1 cellular context compared by ENCODE assay signal in genomic region chr4:186726440-186727148, GRCh38.
TF ChIP-seq lines count a peak whose summit lies in the region.

No MANE protein-coding gene starts in this region.

TF ChIP-seq in HepG2, 621 proteins besides CTCF, POLR2A, EP300 and RAD21 (continued from another document and continues in another):
- TF ChIP-seq HMGXB4 (CRISPR knock-in tag; IDR thresholded peaks at IDR 0.05; ENCODE audit: borderline replicate concordance in 1 of 2, low read depth in 1 of 2) = peak; percentile 79 to 83; a peak in 3 of 4 replicates
- no peak for TF ChIP-seq ZNF333 (CRISPR knock-in tag; IDR thresholded peaks at IDR 0.05; ENCODE audit: borderline replicate concordance)
- peak; percentile 73; the same call in 1 of the 2 replicates for TF ChIP-seq ZNF547 (CRISPR knock-in tag; IDR thresholded peaks at IDR 0.05)
- TF ChIP-seq RBM22 (optimal IDR thresholded peaks at IDR 0.05; ENCODE audit: low read length) = no peak
- peak; percentile 47; the same call in 1 of the 2 replicates for TF ChIP-seq ZFY (CRISPR knock-in tag; IDR thresholded peaks at IDR 0.05)
- no peak for TF ChIP-seq XBP1 (CRISPR knock-in tag; IDR thresholded peaks at IDR 0.05)
- TF ChIP-seq EZH2 (conservative IDR thresholded peaks at IDR 0.05; ENCODE audit: low read depth, low read length) = no peak
- peak; percentile 93 for TF ChIP-seq JUND (CRISPR knock-in tag; IDR thresholded peaks at IDR 0.05)
- TF ChIP-seq SRSF9 (IDR thresholded peaks at IDR 0.05; ENCODE audit: borderline replicate concordance, insufficient read depth, low read depth, low read length, poor library complexity, severe bottlenecking) = no peak
- peak; percentile 91 for TF ChIP-seq ZNF816 (CRISPR knock-in tag; IDR thresholded peaks at IDR 0.05; ENCODE audit: borderline replicate concordance)
- no peak for TF ChIP-seq FOSL1 (CRISPR knock-in tag; IDR thresholded peaks at IDR 0.05; ENCODE audit: borderline replicate concordance)
- no peak for TF ChIP-seq DNMT3B (CRISPR knock-in tag; conservative IDR thresholded peaks at IDR 0.05)
- TF ChIP-seq GATAD2A (CRISPR knock-in tag; IDR thresholded peaks at IDR 0.05) = peak; percentile 75
- TF ChIP-seq CC2D1A (CRISPR knock-in tag; IDR thresholded peaks at IDR 0.05) = no peak
- TF ChIP-seq ZNF501 (CRISPR knock-in tag; IDR thresholded peaks at IDR 0.05) = peak; percentile 73; the same call in 1 of the 2 replicates
- TF ChIP-seq THAP11 (CRISPR knock-in tag; IDR thresholded peaks at IDR 0.05) = peak; percentile 64
- no peak; the same call in 1 of the 2 replicates for TF ChIP-seq NFKBIZ (CRISPR knock-in tag; IDR thresholded peaks at IDR 0.05)
- TF ChIP-seq ZFP62 (CRISPR knock-in tag; IDR thresholded peaks at IDR 0.05) = no peak
- TF ChIP-seq BCL3 (CRISPR knock-in tag; IDR thresholded peaks at IDR 0.05) = peak; percentile 78; the same call in 1 of the 2 replicates
- peak; percentile 81 for TF ChIP-seq CHD2 (IDR thresholded peaks at IDR 0.05; ENCODE audit: low read depth, low read length)
- TF ChIP-seq ISX (CRISPR knock-in tag; conservative IDR thresholded peaks at IDR 0.05) = no peak
- TF ChIP-seq ZNF510 (CRISPR knock-in tag; IDR thresholded peaks at IDR 0.05; ENCODE audit: low read depth) = 0 out of 2 replicates have a peak, but pooled peaks have one; percentile 80
- peak; percentile 87; the same call in 1 of the 2 replicates for TF ChIP-seq ZNF234 (CRISPR knock-in tag; conservative IDR thresholded peaks at IDR 0.05)
- TF ChIP-seq SUZ12 (IDR thresholded peaks at IDR 0.05; ENCODE audit: low read depth, low read length) = no peak
- peak; percentile 95 for TF ChIP-seq PATZ1 (CRISPR knock-in tag; IDR thresholded peaks at IDR 0.05)
- TF ChIP-seq NFRKB (IDR thresholded peaks at IDR 0.05) = no peak
- no peak for TF ChIP-seq ZNF75D (CRISPR knock-in tag; IDR thresholded peaks at IDR 0.05; ENCODE audit: borderline replicate concordance)
- no peak for TF ChIP-seq RCOR2 (CRISPR knock-in tag; IDR thresholded peaks at IDR 0.05)
- no peak for TF ChIP-seq BATF2 (CRISPR knock-in tag; IDR thresholded peaks at IDR 0.05)
- TF ChIP-seq ARNT (IDR thresholded peaks at IDR 0.05) = no peak
- TF ChIP-seq ZNF761 (CRISPR knock-in tag; conservative IDR thresholded peaks at IDR 0.05) = peak; percentile 96
- no peak; the same call in 1 of the 2 replicates for TF ChIP-seq ZFP90 (CRISPR knock-in tag; IDR thresholded peaks at IDR 0.05; ENCODE audit: borderline replicate concordance)
- TF ChIP-seq EED (CRISPR knock-in tag; IDR thresholded peaks at IDR 0.05) = peak; percentile 92
- TF ChIP-seq PHF21A (CRISPR knock-in tag; IDR thresholded peaks at IDR 0.05) = peak; percentile 16; the same call in 1 of the 2 replicates
- TF ChIP-seq ZNF605 (CRISPR knock-in tag; IDR thresholded peaks at IDR 0.05) = no peak; the same call in 1 of the 2 replicates
- peak; percentile 62; the same call in 1 of the 2 replicates for TF ChIP-seq ZBTB25 (CRISPR knock-in tag; IDR thresholded peaks at IDR 0.05)
- no peak for TF ChIP-seq ZNF17 (CRISPR knock-in tag; IDR thresholded peaks at IDR 0.05)
- TF ChIP-seq ZNF205 (CRISPR knock-in tag; IDR thresholded peaks at IDR 0.05) = peak; percentile 29; the same call in 1 of the 2 replicates
- peak; percentile 98 for TF ChIP-seq ZNF281 (CRISPR knock-in tag; IDR thresholded peaks at IDR 0.05; ENCODE audit: borderline replicate concordance)
- TF ChIP-seq SMYD3 (CRISPR knock-in tag; IDR thresholded peaks at IDR 0.05) = peak; percentile 75; the same call in 1 of the 2 replicates
- TF ChIP-seq TCF7L2 (IDR thresholded peaks at IDR 0.05; ENCODE audit: low read depth, low read length) = no peak
- 0 out of 2 replicates have a peak, but pooled peaks have one; percentile 15 for TF ChIP-seq ZNF572 (CRISPR knock-in tag; IDR thresholded peaks at IDR 0.05)
- TF ChIP-seq GPBP1L1 (CRISPR knock-in tag; IDR thresholded peaks at IDR 0.05) = no peak
- TF ChIP-seq KAT2B (IDR thresholded peaks at IDR 0.05; ENCODE audit: borderline replicate concordance, low read depth, low read length) = no peak
- TF ChIP-seq CHCHD3 (CRISPR knock-in tag; IDR thresholded peaks at IDR 0.05) = no peak
- TF ChIP-seq ZNF33A (CRISPR knock-in tag; IDR thresholded peaks at IDR 0.05; ENCODE audit: borderline replicate concordance) = no peak
- no peak for TF ChIP-seq ZNF180 (CRISPR knock-in tag; IDR thresholded peaks at IDR 0.05; ENCODE audit: borderline replicate concordance, low read depth)
- TF ChIP-seq AFF4 (CRISPR knock-in tag; IDR thresholded peaks at IDR 0.05) = peak; percentile 78; the same call in 1 of the 2 replicates
- no peak for TF ChIP-seq MLX (CRISPR knock-in tag; IDR thresholded peaks at IDR 0.05)
- TF ChIP-seq ZNF589 (CRISPR knock-in tag; conservative IDR thresholded peaks at IDR 0.05) = no peak; the same call in 1 of the 2 replicates
- TF ChIP-seq RFXANK (CRISPR knock-in tag; IDR thresholded peaks at IDR 0.05) = peak; percentile 43; the same call in 1 of the 2 replicates
- no peak for TF ChIP-seq ZNF543 (CRISPR knock-in tag; IDR thresholded peaks at IDR 0.05)
- 0 out of 2 replicates have a peak, but pooled peaks have one; percentile 34 for TF ChIP-seq GATAD1 (CRISPR knock-in tag; IDR thresholded peaks at IDR 0.05)
- no peak for TF ChIP-seq ZMAT5 (CRISPR knock-in tag; IDR thresholded peaks at IDR 0.05; ENCODE audit: borderline replicate concordance, low read depth)
- no peak for TF ChIP-seq ZNF615 (CRISPR knock-in tag; IDR thresholded peaks at IDR 0.05; ENCODE audit: borderline replicate concordance)
- peak; percentile 89; the same call in 1 of the 2 replicates for TF ChIP-seq ZIK1 (CRISPR knock-in tag; IDR thresholded peaks at IDR 0.05; ENCODE audit: borderline replicate concordance, low read depth)
